In the genomic region with DNA sequence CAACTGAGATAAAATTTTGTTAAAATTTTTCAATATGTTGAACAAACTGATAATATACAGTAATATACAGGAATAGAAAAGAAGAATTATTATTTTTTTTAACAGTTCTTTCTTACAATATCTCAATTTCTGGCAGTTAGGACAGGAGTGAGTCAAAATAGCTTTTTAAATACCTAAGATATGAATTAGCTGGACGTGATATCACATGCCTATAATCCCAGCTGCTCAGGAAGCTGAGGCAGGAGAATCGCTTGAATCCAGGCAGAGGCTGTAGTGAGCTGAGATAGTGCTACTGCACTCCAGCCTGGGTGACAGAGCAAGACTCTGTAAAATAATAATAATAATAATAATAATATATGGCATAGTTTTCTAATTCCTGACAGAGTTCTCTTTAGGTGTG, we compare ENCODE assay signal across 17 cellular contexts.
DNase-seq lines count a peak whose midpoint lies in the region; ATAC-seq and TF ChIP-seq lines count a peak whose summit lies in the region.
"Had no signal": no experiment of that assay in that cellular context is flagged by ENCODE, and none has a peak within 500 bp of the region (broad histone marks: within the 10 kb centered on the region; RNA-seq: fewer than 3 reads in every experiment).

No MANE protein-coding gene starts in this region.

- POLR2A ChIA-PET in RWPE1 (lab: Yijun Ruan, JAX; ENCODE audit: low non-redundant PET) = no interaction called here
- POLR2A ChIA-PET in activated CD8-positive, alpha-beta T cell treated with anti-CD3 and anti-CD28 coated beads, Interleukin-2, amount 10 ng/mL, durations not matched to agents 7 days and 5 days (lab: Charles Lee) = no interaction called here
- POLR2A ChIA-PET in CD4-positive, alpha-beta memory T cell (lab: Charles Lee; ENCODE audit: partially characterized antibody) = no interaction called here

- H3K36me3 ChIP-seq in CD4-positive, alpha-beta memory T cell (ENCODE audit: insufficient read depth, low read length) = no peaks in the 10 kb centered on the region
- H3K36me3 ChIP-seq: BE2C had no signal

- no peak overlapping the region for H3K27ac Mint-ChIP-seq in activated CD8-positive, alpha-beta T cell treated with anti-CD3 and anti-CD28 coated beads, Interleukin-2, amount 10 ng/mL, durations not matched to agents 7 days and 5 days
- no peak overlapping the region for H3K27ac Mint-ChIP-seq in CD4-positive, alpha-beta memory T cell
- H3K27ac Mint-ChIP-seq: GM23338 had no signal

- no peaks in the 10 kb centered on the region for H3K27me3 Mint-ChIP-seq in activated CD8-positive, alpha-beta T cell treated with anti-CD3 and anti-CD28 coated beads, Interleukin-2, amount 10 ng/mL, durations not matched to agents 7 days and 5 days (ENCODE audit: low read depth)
- H3K27me3 Mint-ChIP-seq in CD4-positive, alpha-beta memory T cell = no peaks in the 10 kb centered on the region
- H3K27me3 Mint-ChIP-seq: CD4-positive, CD25-positive, alpha-beta regulatory T cell had no signal

- DNase-seq in LHCN-M2 (ENCODE audit: low read depth) (peak; percentile 75), RWPE1 (ENCODE audit: low spot score) (peak; percentile 25), choroid plexus epithelial cell (ENCODE audit: low read depth) (peak; percentile 2), myocyte (ENCODE audit: low read depth) (peak; percentile 22), NCI-H526 (lab: John Stamatoyannopoulos, UW) (no peak), NOMO-1 treated with DMSO at 0.1 percent for 48 hours (lab: John Stamatoyannopoulos, UW; ENCODE audit: unreplicated experiment) (no peak)
- DNase-seq in activated CD8-positive, alpha-beta T cell treated with anti-CD3 and anti-CD28 coated beads, Interleukin-2, amount 10 ng/mL, durations not matched to agents 7 days and 5 days = no peak
- no peak for DNase-seq in CD4-positive, alpha-beta memory T cell
- DNase-seq: ACHN; BE2C; C1 segment of cervical spinal cord; CD4-positive, CD25-positive, alpha-beta regulatory T cell; DMS153; DMS79; GDM1; HCEC 1CT had no signal

- peaks cover 4% of the 10 kb centered on the region for H3K9me3 Mint-ChIP-seq in activated CD8-positive, alpha-beta T cell treated with anti-CD3 and anti-CD28 coated beads, Interleukin-2, amount 10 ng/mL, durations not matched to agents 7 days and 5 days (ENCODE audit: insufficient read depth)
- peaks cover 0 to 4% (median 0%) of the 10 kb centered on the region in 8 donors for H3K9me3 Mint-ChIP-seq in CD4-positive, alpha-beta memory T cell

- no peaks in the 10 kb centered on the region for H3K27me3 ChIP-seq in CD4-positive, alpha-beta memory T cell (ENCODE audit: insufficient read depth, low read length)
- H3K27me3 ChIP-seq: BE2C had no signal

- no peak overlapping the region for H3K4me3 Mint-ChIP-seq in activated CD8-positive, alpha-beta T cell treated with anti-CD3 and anti-CD28 coated beads, Interleukin-2, amount 10 ng/mL, durations not matched to agents 7 days and 5 days
- no peak overlapping the region for H3K4me3 Mint-ChIP-seq in CD4-positive, alpha-beta memory T cell
- H3K4me3 Mint-ChIP-seq: GM23338 had no signal

- H3K4me3 ChIP-seq in choroid plexus epithelial cell (ENCODE audit: low read depth, low read length) = no peak overlapping the region
- H3K4me3 ChIP-seq in CD4-positive, alpha-beta memory T cell (ENCODE audit: low read length in 2 of 2) = no peak overlapping the region
- H3K4me3 ChIP-seq: GM23338 had no signal

- intact Hi-C loops in CD4-positive, alpha-beta memory T cell (cut with micrococcal nuclease) = no loop called here

- H3K36me3 Mint-ChIP-seq in activated CD8-positive, alpha-beta T cell treated with anti-CD3 and anti-CD28 coated beads, Interleukin-2, amount 10 ng/mL, durations not matched to agents 7 days and 5 days (ENCODE audit: low read depth) = no peaks in the 10 kb centered on the region
- H3K36me3 Mint-ChIP-seq in CD4-positive, alpha-beta memory T cell = no peaks in the 10 kb centered on the region
- H3K36me3 Mint-ChIP-seq: CD4-positive, CD25-positive, alpha-beta regulatory T cell had no signal

- no peaks in the 10 kb centered on the region for H3K9me3 ChIP-seq in CD4-positive, alpha-beta memory T cell (ENCODE audit: control insufficient read depth in 1 of 2, low read length in 2 of 2)
- H3K9me3 ChIP-seq: BE2C had no signal

- H3K27ac ChIP-seq in RWPE1 = no peak overlapping the region
- no peak overlapping the region for H3K27ac ChIP-seq in CD4-positive, alpha-beta memory T cell (ENCODE audit: low read depth, low read length)

- H3K4me1 Mint-ChIP-seq in activated CD8-positive, alpha-beta T cell treated with anti-CD3 and anti-CD28 coated beads, Interleukin-2, amount 10 ng/mL, durations not matched to agents 7 days and 5 days (ENCODE audit: low read depth) = no peaks in the 10 kb centered on the region
- no peaks in the 10 kb centered on the region for H3K4me1 Mint-ChIP-seq in CD4-positive, alpha-beta memory T cell
- H3K4me1 Mint-ChIP-seq: CD4-positive, CD25-positive, alpha-beta regulatory T cell; GM23338 had no signal

- CTCF ChIA-PET in RWPE1 (lab: Yijun Ruan, JAX) = no interaction called here
- CTCF ChIA-PET in activated CD8-positive, alpha-beta T cell treated with anti-CD3 and anti-CD28 coated beads, Interleukin-2, amount 10 ng/mL, durations not matched to agents 7 days and 5 days (lab: Charles Lee) = no interaction called here
- CTCF ChIA-PET in CD4-positive, alpha-beta memory T cell (lab: Charles Lee; ENCODE audit: partially characterized antibody) = no interaction called here

- ATAC-seq in activated CD8-positive, alpha-beta T cell treated with anti-CD3 and anti-CD28 coated beads, Interleukin-2, amount 10 ng/mL, durations not matched to agents 7 days and 5 days = no peak
- ATAC-seq: GM23338 had no signal

- TF ChIP-seq CTCF in RWPE1 (conservative IDR thresholded peaks at IDR 0.05; ENCODE audit: low read depth) = no peak
- no peak for TF ChIP-seq CTCF in choroid plexus epithelial cell (conservative IDR thresholded peaks at IDR 0.05; ENCODE audit: low read depth, low read length)

- no peaks in the 10 kb centered on the region for H3K4me1 ChIP-seq in CD4-positive, alpha-beta memory T cell (ENCODE audit: insufficient read depth, low read length)
- H3K4me1 ChIP-seq: BE2C had no signal

Comparison
In these comparisons a context has a peak if more than half of its experiments do, and no peak if none do; other contexts are left out.
1. DNase-seq: peak in LHCN-M2 (single experiment), RWPE1 (single experiment), choroid plexus epithelial cell (single experiment) and myocyte (single experiment); none in activated CD8-positive, alpha-beta T cell treated with anti-CD3 and anti-CD28 coated beads, Interleukin-2, amount 10 ng/mL, durations not matched to agents 7 days and 5 days (single experiment), NCI-H526 (0 of 2), NOMO-1 treated with DMSO at 0.1 percent for 48 hours (single experiment) and CD4-positive, alpha-beta memory T cell (0 of 5).